20 cellular contexts compared by ENCODE assay signal in the genomic region with DNA sequence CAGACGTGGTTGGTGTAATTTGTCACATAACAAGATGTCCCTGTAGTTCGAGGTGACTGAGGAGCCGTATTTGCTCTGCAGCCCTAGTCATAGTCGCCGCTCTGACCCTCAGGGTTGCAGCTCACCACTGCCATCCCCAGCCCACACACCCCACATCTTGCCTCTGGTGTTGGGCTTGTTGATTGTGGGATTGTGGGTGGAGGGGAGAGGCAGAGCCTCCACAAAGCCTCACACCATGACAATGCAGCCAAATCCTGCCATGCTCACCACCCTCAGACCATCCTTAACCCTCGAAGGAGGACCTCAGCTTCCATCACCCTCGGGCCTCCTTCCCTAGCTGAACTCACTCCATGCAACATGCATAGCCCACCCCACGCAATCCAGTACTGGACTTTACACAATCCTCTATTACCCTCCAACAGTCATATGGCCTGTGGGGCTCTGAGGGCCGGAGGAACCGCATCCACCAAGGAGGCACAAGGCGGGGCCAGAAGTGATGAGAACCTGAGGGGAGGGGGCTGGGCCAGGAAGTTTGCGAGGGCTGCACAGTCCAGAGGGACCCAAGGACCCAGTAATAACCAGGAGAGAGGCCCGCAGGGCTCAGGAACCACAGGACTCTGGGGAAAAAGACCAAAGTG. TPM values are rescaled to one million over a fixed set of nuclear protein-coding genes. Genes with fewer than 3 reads are reported as not detected.
DNase-seq lines count a peak whose midpoint lies in the region; ATAC-seq and TF ChIP-seq lines count a peak whose summit lies in the region.
"Had no signal": no experiment of that assay in that cellular context is flagged by ENCODE, and none has a peak within 500 bp of the region (broad histone marks: within the 10 kb centered on the region; RNA-seq: fewer than 3 reads in every experiment).

No MANE protein-coding gene starts in this region.

- no peaks in the 10 kb centered on the region for H3K79me2 ChIP-seq in OCI-LY7 (ENCODE audit: insufficient read depth, low read depth, low read length)

- no peak for TF ChIP-seq CTCF in coronary artery (IDR thresholded peaks at IDR 0.05)
- TF ChIP-seq CTCF in transverse colon (IDR thresholded peaks at IDR 0.05) = no peak
- no peak for TF ChIP-seq CTCF in OCI-LY7 (conservative IDR thresholded peaks at IDR 0.05; ENCODE audit: low read length)

- H3K9ac ChIP-seq in HUES48 (ENCODE audit: low read depth, low read length) = no peak overlapping the region

- in situ Hi-C loops in transverse colon (cut with MboI; ENCODE audit: low pct_ligation_motif_present in 1 of 4, low pct_unique_long_range_greater_than_20kb in 1 of 4, low sequenced_read_pairs in 3 of 4) = no loop called here

- no peak overlapping the region for H2AFZ ChIP-seq in OCI-LY7 (ENCODE audit: low read length)
- H2AFZ ChIP-seq: GM23338 had no signal

- CTCF ChIA-PET in OCI-LY7 (lab: Charles Lee; ENCODE audit: unreplicated experiment) = no interaction called here

- no peak for TF ChIP-seq EP300 in transverse colon (IDR thresholded peaks at IDR 0.05; ENCODE audit: low read depth)

- peaks cover 45% of the 10 kb centered on the region for H3K36me3 ChIP-seq in HUES48 (ENCODE audit: control insufficient read depth, insufficient read depth, low read length)
- H3K36me3 ChIP-seq in muscle layer of duodenum (ENCODE audit: control insufficient read depth in 1 of 2, insufficient read depth in 2 of 2, low read length in 2 of 2) = peaks cover 36 to 38% of the 10 kb centered on the region in 2 donors
- H3K36me3 ChIP-seq in transverse colon = peaks cover 0 to 6% (median 0%) of the 10 kb centered on the region in 4 donors
- H3K36me3 ChIP-seq in OCI-LY7 (ENCODE audit: insufficient read depth, low read length) = no peaks in the 10 kb centered on the region
- H3K36me3 ChIP-seq: prostate gland had no signal

- TF ChIP-seq POLR2A in transverse colon (IDR thresholded peaks at IDR 0.05) = no peak

- DNase-seq in coronary artery (ENCODE audit: low spot score) = no peak
- no peak for DNase-seq in transverse colon
- DNase-seq in OCI-LY7 (ENCODE audit: low spot score) = no peak
- no peak for DNase-seq in stimulated activated CD4-positive, alpha-beta T cell treated with anti-CD3 and anti-CD28 coated beads, Interleukin-2, amount 100 ng/mL, for 48 hours
- DNase-seq: activated CD4-positive, alpha-beta T cell treated with anti-CD3 and anti-CD28 coated beads for 4 hours; CD8-positive, alpha-beta memory T cell; dermis blood vessel endothelial cell; DMS79; foreskin keratinocyte; kidney glomerular epithelial cell; SHP77; stimulated activated CD8-positive, alpha-beta memory T cell treated with anti-CD3 and anti-CD28 coated beads, Interleukin-4, amount 100 ng/mL, for 48 hours; substantia nigra; T-cell had no signal

- H3K9me3 ChIP-seq in HUES48 (ENCODE audit: control insufficient read depth, insufficient read depth, low read length) = no peaks in the 10 kb centered on the region
- no peaks in the 10 kb centered on the region for H3K9me3 ChIP-seq in muscle layer of duodenum (ENCODE audit: control insufficient read depth in 1 of 2, low read length in 2 of 2)
- no peaks in the 10 kb centered on the region for H3K9me3 ChIP-seq in transverse colon
- H3K9me3 ChIP-seq in OCI-LY7 (ENCODE audit: low read length) = no peaks in the 10 kb centered on the region
- H3K9me3 ChIP-seq: prostate gland had no signal

- intact Hi-C loops in transverse colon (cut with DNase I; ENCODE audit: low total_unique reads) = no loop called here
- intact Hi-C loops in OCI-LY7 (cut with micrococcal nuclease; ENCODE audit: unreplicated experiment) = no loop called here

- peak overlapping the region; percentile 43 for H3K27ac ChIP-seq in HUES48 (ENCODE audit: low read depth, low read length)
- H3K27ac ChIP-seq in coronary artery = peak overlapping the region; percentile 73 to 88
- peak overlapping the region; percentile 76 for H3K27ac ChIP-seq in muscle layer of duodenum (ENCODE audit: low read length)
- H3K27ac ChIP-seq in transverse colon = peak overlapping the region; percentile 75 to 96 (median 86)
- no peak overlapping the region for H3K27ac ChIP-seq in OCI-LY7 (ENCODE audit: low read depth, low read length, poor library complexity, severe bottlenecking)
- H3K27ac ChIP-seq: foreskin keratinocyte, prostate gland had no signal

- no peaks in the 10 kb centered on the region for H4K20me1 ChIP-seq in OCI-LY7 (ENCODE audit: insufficient read depth, low read length)

- no peak overlapping the region for H3K4me2 ChIP-seq in OCI-LY7 (ENCODE audit: low read length)
- H3K4me2 ChIP-seq: GM23338 had no signal

- H3K4me3 ChIP-seq in HUES48 (ENCODE audit: low read depth, low read length) (no peak overlapping the region), coronary artery (no peak overlapping the region), muscle layer of duodenum (ENCODE audit: low read depth in 1 of 2, low read length in 2 of 2) (no peak overlapping the region), transverse colon (no peak overlapping the region), OCI-LY7 (ENCODE audit: low read depth, low read length, poor library complexity, severe bottlenecking) (no peak overlapping the region)
- H3K4me3 ChIP-seq: GM23338, K562, prostate gland had no signal

- WGBS in transverse colon (ENCODE audit: low coverage in 1 of 2), 2 donors = 71% methylated on average over 13 of the region's 13 CpGs; no CpG with 5 or more reads in 1 of the 2 donors

- H3K4me1 ChIP-seq in HUES48 (ENCODE audit: control insufficient read depth, insufficient read depth, low read length) (peaks cover 4% of the 10 kb centered on the region; the same call in 1 of the 2 replicates), muscle layer of duodenum (ENCODE audit: control insufficient read depth in 1 of 2, insufficient read depth in 2 of 2, low read length in 2 of 2) (peaks cover 32 to 34% of the 10 kb centered on the region in 2 donors), transverse colon (peaks cover 62 to 96% (median 86%) of the 10 kb centered on the region in 4 donors), OCI-LY7 (ENCODE audit: insufficient read depth, low read length, poor library complexity, severe bottlenecking) (no peaks in the 10 kb centered on the region)
- H3K4me1 ChIP-seq: foreskin keratinocyte had no signal

- H3K27me3 ChIP-seq in HUES48 (ENCODE audit: control insufficient read depth, insufficient read depth, low read length) (no peaks in the 10 kb centered on the region), muscle layer of duodenum (ENCODE audit: low read depth, low read length) (no peaks in the 10 kb centered on the region), transverse colon (no peaks in the 10 kb centered on the region)

- BruUV-seq in OCI-LY7 (replicated peaks; lab: Mats Ljungman, UMichigan) = no TSS peak

- no peak for ATAC-seq in HG03280 (IDR thresholded peaks at IDR 0.05; ENCODE audit: unreplicated experiment)
- ATAC-seq: foreskin keratinocyte, T-cell had no signal

- H3K9me2 ChIP-seq in OCI-LY7 (ENCODE audit: insufficient read depth, low read length) = no peaks in the 10 kb centered on the region

- POLR2A ChIA-PET in OCI-LY7 (lab: Charles Lee) = no interaction called here

RNA-seq across cellular contexts. Expression of a gene that starts 11.6 kb away (rescaled TPM):
- total RNA-seq in transverse colon (100 to 1,000 TPM in 1 of 4 donors, 10 to 100 TPM in 3; 60.6 to 108 (median 74.6) TPM), OCI-LY7 (2022) (not detected in 2 replicates)
- total RNA-seq in OCI-LY7 (2014; rRNA removed; shearing (Covaris generic)) = not detected in 2 replicates
- total RNA-seq: foreskin keratinocyte had no signal

Comparison
In these comparisons a context has a peak if more than half of its experiments do, and no peak if none do; other contexts are left out.
1. RNA of a gene that starts 11.6 kb away (total RNA-seq): 60.6 to 108 TPM in transverse colon; not detected in OCI-LY7; every median in the first group is over 10 times any median in the second.